ENCODE assay signal across 13 cellular contexts in the genomic region with DNA sequence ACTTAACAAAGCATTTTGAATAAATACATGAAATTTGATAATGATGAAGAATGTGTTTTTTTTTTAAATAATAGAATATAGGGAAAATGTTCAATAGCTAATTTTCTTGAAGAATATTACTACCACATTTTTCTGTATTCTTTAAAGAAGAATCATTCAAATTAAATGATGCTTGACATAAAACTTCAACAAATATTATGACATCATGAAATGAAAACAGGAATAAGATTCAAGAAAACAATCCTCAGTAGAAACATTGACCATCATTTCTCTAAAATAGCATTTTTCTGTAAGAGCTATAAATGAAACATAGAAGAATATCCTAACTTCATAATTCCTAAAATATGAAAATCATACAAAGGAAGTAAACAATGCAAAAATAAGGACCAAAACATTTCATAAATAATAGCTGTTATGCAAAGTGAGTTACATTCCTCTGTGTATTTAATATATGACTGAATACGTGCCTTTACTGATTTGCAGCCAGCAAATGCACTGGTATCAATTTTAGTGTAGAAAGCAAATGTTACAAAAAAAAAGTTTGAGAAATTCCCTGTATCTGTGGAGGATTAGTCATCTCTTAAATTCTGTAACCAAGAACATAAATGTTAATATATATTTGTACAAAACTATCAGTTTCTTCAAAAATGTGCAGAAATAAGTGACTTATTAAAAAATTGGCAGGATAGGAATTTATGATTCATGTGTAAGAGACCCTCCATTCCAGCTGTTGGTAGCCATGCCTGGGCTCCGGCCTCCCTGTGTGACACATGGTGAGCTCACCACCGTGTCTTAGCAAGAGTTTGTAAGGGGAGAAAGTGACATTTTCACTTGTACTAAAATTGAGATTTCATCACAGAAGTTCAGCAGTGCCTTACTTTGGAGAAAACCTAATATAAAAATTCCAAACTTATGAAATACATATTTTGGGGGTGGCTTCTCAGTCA. TPM values are rescaled to one million over a fixed set of nuclear protein-coding genes. Genes with fewer than 3 reads are reported as not detected.
A peak's percentile ranks its signal among the peaks of the same experiment; 100 is the strongest.
DNase-seq lines count a peak whose midpoint lies in the region; ATAC-seq and TF ChIP-seq lines count a peak whose summit lies in the region.
"Had no signal": no experiment of that assay in that cellular context is flagged by ENCODE, and none has a peak within 500 bp of the region (broad histone marks: within the 10 kb centered on the region; RNA-seq: fewer than 3 reads in every experiment).

No MANE protein-coding gene starts in this region.

- H3F3A ChIP-seq in GM23248 (ENCODE audit: insufficient read depth): peaks cover 60% of the 10 kb centered on the region

- no peaks in the 10 kb centered on the region for H3K9me2 ChIP-seq in GM23248 (ENCODE audit: insufficient read depth)

- H3K9me3 Mint-ChIP-seq in glutamatergic neuron (ENCODE audit: unreplicated experiment): peaks cover 8% of the 10 kb centered on the region

- H3K36me3 ChIP-seq in GM23248 (ENCODE audit: low read depth): no peaks in the 10 kb centered on the region
- H3K36me3 ChIP-seq: right atrium auricular region had no signal

- H3K4me2 ChIP-seq in GM23248 (ENCODE audit: unreplicated experiment): peak overlapping the region; percentile 69

- peaks cover 64% of the 10 kb centered on the region for H3K4me1 ChIP-seq in GM23248 (ENCODE audit: insufficient read depth)
- H3K4me1 ChIP-seq: right atrium auricular region had no signal

- no peaks in the 10 kb centered on the region for H3K27me3 ChIP-seq in GM23248 (replicated peaks; ENCODE audit: insufficient read depth)
- H3K27me3 ChIP-seq: right atrium auricular region had no signal

- H3K27ac Mint-ChIP-seq in glutamatergic neuron (ENCODE audit: unreplicated experiment): peak overlapping the region; percentile 84

- no peak for ATAC-seq in GM19455 (IDR thresholded peaks at IDR 0.05; ENCODE audit: unreplicated experiment)
- ATAC-seq: left lobe of liver had no signal

- 0 out of 2 replicates have a peak overlapping the region, but pooled peaks have one; percentile 19 for H2AFZ ChIP-seq in GM23248

- peaks cover 16% of the 10 kb centered on the region for H3K4me1 Mint-ChIP-seq in glutamatergic neuron (ENCODE audit: low read depth, unreplicated experiment)

- 0 out of 2 replicates have a peak overlapping the region, but pooled peaks have one; percentile 17 for H3K4me3 ChIP-seq in GM23248
- H3K4me3 ChIP-seq: right atrium auricular region had no signal

- H3K9ac ChIP-seq in GM23248: peak overlapping the region; percentile 40

- H3K27me3 Mint-ChIP-seq in glutamatergic neuron (ENCODE audit: unreplicated experiment): no peaks in the 10 kb centered on the region

- H3K79me2 ChIP-seq in GM23248 (ENCODE audit: insufficient read depth): no peaks in the 10 kb centered on the region

- 12 to 15% methylated on average over 3 of the region's 3 CpGs for WGBS in GM23248 (ENCODE audit: low coverage in 1 of 2, low lambda C conversion rate in 2 of 2, missing lambda C conversion rate in 2 of 2), 2 experiments

- H4K20me1 ChIP-seq in GM23248 (ENCODE audit: insufficient read depth): no peaks in the 10 kb centered on the region

- H3K36me3 Mint-ChIP-seq in glutamatergic neuron (ENCODE audit: unreplicated experiment): no peaks in the 10 kb centered on the region

- in situ Hi-C loops in GM23248 (cut with MboI): no loop called here

- TF ChIP-seq CTCF in glutamatergic neuron (IDR thresholded peaks at IDR 0.05; ENCODE audit: partially characterized antibody, unreplicated experiment): no peak

- H3K4me3 Mint-ChIP-seq in glutamatergic neuron (ENCODE audit: unreplicated experiment): no peak overlapping the region

- DNase-seq in Daoy (ENCODE audit: low read depth) (peak; percentile 88), GM23248 (peak; percentile 97), T1000 (lab: John Stamatoyannopoulos, UW) (peak; percentile 36), glutamatergic neuron (no peak), NOMO-1 (lab: John Stamatoyannopoulos, UW; ENCODE audit: unreplicated experiment in 2 of 2) (no peak), DMS153 (lab: John Stamatoyannopoulos, UW) (no peak), DMS153 treated with DMSO at 0.1 percent for 48 hours (lab: John Stamatoyannopoulos, UW; ENCODE audit: unreplicated experiment) (no peak)
- DNase-seq: GDM1; SIG-M5; stimulated activated naive CD4-positive, alpha-beta T cell had no signal

- no peaks in the 10 kb centered on the region for H3K9me3 ChIP-seq in GM23248 (ENCODE audit: low read depth)
- H3K9me3 ChIP-seq: right atrium auricular region had no signal

- H3K27ac ChIP-seq in GM23248: peak overlapping the region; percentile 67
- H3K27ac ChIP-seq: right atrium auricular region had no signal

RNA-seq across cellular contexts. Expression of gene PTPN14, which starts 15.0 kb away (rescaled TPM):
- 16.5 and 23.5 TPM in 2 replicates for total RNA-seq in Daoy (2014; rRNA removed; shearing (Covaris generic))
- total RNA-seq in GM23248 (2014; rRNA removed; shearing (Covaris generic)): 49.1 and 49.8 TPM in 2 replicates
- polyA plus RNA-seq in GM23248 (2016; fragmentation: Nextera tagmentation; extraction: Ambion mirVana): 38.7 and 41.4 TPM in 2 replicates
- total RNA-seq in glutamatergic neuron (ENCODE audit: unreplicated experiment): 1.7 TPM

RNA-seq across cellular contexts. Expression of gene CENPF, which starts 36.6 kb away (rescaled TPM):
- total RNA-seq in Daoy (2014; rRNA removed; shearing (Covaris generic)): 64.2 and 64.3 TPM in 2 replicates
- total RNA-seq in GM23248 (2014; rRNA removed; shearing (Covaris generic)): 15.2 and 25.9 TPM in 2 replicates
- 24.2 and 29.1 TPM in 2 replicates for polyA plus RNA-seq in GM23248 (2016; fragmentation: Nextera tagmentation; extraction: Ambion mirVana)
- total RNA-seq in glutamatergic neuron (ENCODE audit: unreplicated experiment): 29.3 TPM

Comparison
In these comparisons a context has a peak if more than half of its experiments do, and no peak if none do; other contexts are left out.
1. DNase-seq: peak in Daoy (single experiment), GM23248 (single experiment) and T1000 (single experiment); none in glutamatergic neuron (single experiment), NOMO-1 (0 of 2), DMS153 (single experiment) and DMS153 treated with DMSO at 0.1 percent for 48 hours (single experiment).